ENCODE assay signal across 9 cellular contexts in the genomic region with DNA sequence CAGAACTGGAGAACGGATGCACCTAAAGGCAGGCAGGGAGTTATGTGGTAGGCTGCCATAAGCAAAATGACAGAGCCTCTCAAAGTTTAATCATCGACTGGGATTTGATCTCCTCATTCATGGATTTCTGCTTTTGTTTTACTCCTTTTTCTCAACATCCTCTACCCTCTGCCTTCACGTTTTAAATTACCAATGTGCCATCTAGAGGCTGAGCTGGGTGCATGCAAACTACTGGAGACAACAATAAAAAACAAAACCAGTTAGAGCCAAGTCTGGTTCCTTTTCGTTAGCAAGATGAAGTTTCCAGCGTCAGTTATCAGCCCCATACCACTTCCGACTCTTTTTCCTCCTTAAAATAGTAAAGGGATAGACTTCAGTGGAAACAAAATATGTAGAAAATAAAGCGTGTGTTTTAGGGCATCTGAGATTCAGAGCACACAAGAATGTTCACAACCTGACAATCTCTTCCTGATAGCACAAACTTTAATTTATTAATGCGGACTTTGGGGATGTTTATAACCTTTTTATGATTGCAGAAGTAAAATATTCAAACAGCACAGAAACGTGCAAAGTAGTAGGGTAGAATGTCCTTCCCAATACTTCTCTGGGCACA.
DNase-seq lines count a peak whose midpoint lies in the region; ATAC-seq, FAIRE-seq and TF ChIP-seq lines count a peak whose summit lies in the region.
"Had no signal": no experiment of that assay in that cellular context is flagged by ENCODE, and none has a peak within 500 bp of the region (broad histone marks: within the 10 kb centered on the region; RNA-seq: fewer than 3 reads in every experiment).

No MANE protein-coding gene starts in this region.

- H3K27me3 Mint-ChIP-seq in natural killer cell treated with Interleukin-12 subunit alpha and Interleukin-12 subunit beta and Interleukin-15 and Interleukin-18, amount 100 ng/mL, for 72 hours: no peaks in the 10 kb centered on the region
- H3K27me3 Mint-ChIP-seq: IgD-negative memory B cell had no signal

- no peak overlapping the region for H3K27ac Mint-ChIP-seq in natural killer cell treated with Interleukin-12 subunit alpha and Interleukin-12 subunit beta and Interleukin-15 and Interleukin-18, amount 100 ng/mL, for 72 hours
- H3K27ac Mint-ChIP-seq: IgD-negative memory B cell had no signal

- WGBS in stomach, 5 donors: 20 to 33% (median 22%) methylated on average over 9 of the region's 9 CpGs

- H3K9me3 Mint-ChIP-seq in natural killer cell treated with Interleukin-12 subunit alpha and Interleukin-12 subunit beta and Interleukin-15 and Interleukin-18, amount 100 ng/mL, for 72 hours: no peaks in the 10 kb centered on the region

- no peaks in the 10 kb centered on the region for H3K9me3 ChIP-seq in stomach

- H3K4me1 ChIP-seq in stomach: no peaks in the 10 kb centered on the region

- intact Hi-C loops in stomach (cut with DNase I; ENCODE audit: low total_unique reads): no loop called here

- H3K36me3 Mint-ChIP-seq in natural killer cell treated with Interleukin-12 subunit alpha and Interleukin-12 subunit beta and Interleukin-15 and Interleukin-18, amount 100 ng/mL, for 72 hours: no peaks in the 10 kb centered on the region
- H3K36me3 Mint-ChIP-seq: IgD-negative memory B cell had no signal

- FAIRE-seq in RCC 7860 (lab: Jason Lieb, UNC): peak; percentile 12

- DNase-seq in NCI-H1105 treated with DMSO at 0.1 percent for 48 hours (lab: John Stamatoyannopoulos, UW): peak; percentile 8
- no peak for DNase-seq in NCI-H1105 (lab: John Stamatoyannopoulos, UW)
- DNase-seq in RCC 7860 (ENCODE audit: low spot score): peak; percentile 23
- peak; percentile 35 for DNase-seq in fibroblast of peridontal ligament (ENCODE audit: extremely low read depth)
- no peak for DNase-seq in stomach
- no peak for DNase-seq in GM20000 (ENCODE audit: low spot score)
- DNase-seq in natural killer cell treated with Interleukin-12 subunit alpha and Interleukin-12 subunit beta and Interleukin-15 and Interleukin-18, amount 100 ng/mL, for 72 hours (ENCODE audit: low spot score): no peak
- DNase-seq in stimulated activated CD4-positive, alpha-beta T cell treated with anti-CD3 and anti-CD28 coated beads, Interleukin-12 subunit alpha, Interleukin-12 subunit beta, amount 100 ng/mL, for 4 hours: no peak

- no peak overlapping the region for H3K27ac ChIP-seq in stomach

- no peaks in the 10 kb centered on the region for H3K27me3 ChIP-seq in stomach

- no peak overlapping the region for H3K4me3 Mint-ChIP-seq in natural killer cell treated with Interleukin-12 subunit alpha and Interleukin-12 subunit beta and Interleukin-15 and Interleukin-18, amount 100 ng/mL, for 72 hours
- H3K4me3 Mint-ChIP-seq: IgD-negative memory B cell had no signal

- ATAC-seq in natural killer cell treated with Interleukin-12 subunit alpha and Interleukin-12 subunit beta and Interleukin-15 and Interleukin-18, amount 100 ng/mL, for 72 hours: no peak

- H3K36me3 ChIP-seq in stomach: no peaks in the 10 kb centered on the region

- TF ChIP-seq CTCF in stomach (IDR thresholded peaks at IDR 0.05) (peak in 5 of 7 experiments; percentile 15 to 61 (median 35)), GM20000 (IDR thresholded peaks at IDR 0.05; ENCODE audit: extremely low read depth, missing control alignments) (no peak)

- no peak overlapping the region for H3K4me3 ChIP-seq in stomach

- no peak for TF ChIP-seq EP300 in stomach (IDR thresholded peaks at IDR 0.05)

- H3K4me1 Mint-ChIP-seq in natural killer cell treated with Interleukin-12 subunit alpha and Interleukin-12 subunit beta and Interleukin-15 and Interleukin-18, amount 100 ng/mL, for 72 hours (ENCODE audit: low read depth in 2 of 2): no peaks in the 10 kb centered on the region
- H3K4me1 Mint-ChIP-seq: IgD-negative memory B cell had no signal

- TF ChIP-seq POLR2A in stomach (IDR thresholded peaks at IDR 0.05): no peak

Comparison
In these comparisons a context has a peak if more than half of its experiments do, and no peak if none do; other contexts are left out.
1. DNase-seq: peak in NCI-H1105 treated with DMSO at 0.1 percent for 48 hours (single experiment), RCC 7860 (single experiment) and fibroblast of peridontal ligament (single experiment); none in NCI-H1105 (single experiment), stomach (single experiment), GM20000 (single experiment), natural killer cell treated with Interleukin-12 subunit alpha and Interleukin-12 subunit beta and Interleukin-15 and Interleukin-18, amount 100 ng/mL, for 72 hours (single experiment) and stimulated activated CD4-positive, alpha-beta T cell treated with anti-CD3 and anti-CD28 coated beads, Interleukin-12 subunit alpha, Interleukin-12 subunit beta, amount 100 ng/mL, for 4 hours (single experiment).